ENCODE assay signal across 9 cellular contexts in genomic region chr16:31179153-31179746, GRCh38. TPM values are rescaled to one million over a fixed set of nuclear protein-coding genes. Genes with fewer than 3 reads are reported as not detected.
DNase-seq lines count a peak whose midpoint lies in the region; ATAC-seq and TF ChIP-seq lines count a peak whose summit lies in the region.
"Had no signal": no experiment of that assay in that cellular context is flagged by ENCODE, and none has a peak within 500 bp of the region (broad histone marks: within the 10 kb centered on the region; RNA-seq: fewer than 3 reads in every experiment).

No MANE protein-coding gene starts in this region.

- H3K27me3 ChIP-seq in SJSA1 (replicated peaks): no peaks in the 10 kb centered on the region

- H3K36me3 ChIP-seq in SJSA1: peaks cover 43% of the 10 kb centered on the region

- intact Hi-C loops in sciatic nerve (cut with DNase I): no loop called here

- peak overlapping the region; percentile 96 for H3K27ac ChIP-seq in SJSA1

- TF ChIP-seq CTCF in fibroblast of the aortic adventitia (IDR thresholded peaks at IDR 0.05; ENCODE audit: insufficient read depth, low read length): no peak

- peaks cover 22% of the 10 kb centered on the region for H3K4me1 ChIP-seq in SJSA1 (replicated peaks)

- no peaks in the 10 kb centered on the region for H3K9me3 ChIP-seq in SJSA1 (replicated peaks)

- H3K4me3 ChIP-seq in SJSA1 (peak overlapping the region; percentile 87), fibroblast of the aortic adventitia (ENCODE audit: low read depth, low read length) (peak overlapping the region; percentile 96)

- peak; percentile 2 for ATAC-seq in GM21619 (IDR thresholded peaks at IDR 0.05; ENCODE audit: unreplicated experiment)
- ATAC-seq in sciatic nerve: peak; percentile 17

- DNase-seq in AG20443 (ENCODE audit: low spot score): peak; percentile 45
- DNase-seq in SJSA1 (ENCODE audit: low read depth in 1 of 2, low spot score in 2 of 2): no peak
- no peak for DNase-seq in fibroblast of the aortic adventitia (ENCODE audit: low read depth)
- DNase-seq in sciatic nerve (ENCODE audit: low spot score): no peak
- no peak for DNase-seq in GM19240 (ENCODE audit: insufficient read length, low spot score)
- DNase-seq in SW480 (ENCODE audit: low spot score): no peak
- DNase-seq in NCI-H1436 treated with DMSO at 0.1 percent for 48 hours (lab: John Stamatoyannopoulos, UW): no peak

RNA-seq across cellular contexts. Expression of gene FUS, which starts 0.7 kb away (rescaled TPM):
- 32.0 and 37.5 TPM in 2 replicates for total RNA-seq in SJSA1 (2014; rRNA removed; shearing (Covaris generic))
- total RNA-seq in fibroblast of the aortic adventitia (ENCODE audit: low replicate concordance): 41.3 and 65.3 TPM in 2 replicates
- total RNA-seq in sciatic nerve: 259 TPM

RNA-seq across cellular contexts. Expression of gene PYCARD, which starts 23.3 kb away (rescaled TPM):
- 15.4 and 21.6 TPM in 2 replicates for total RNA-seq in SJSA1 (2014; rRNA removed; shearing (Covaris generic))
- total RNA-seq in fibroblast of the aortic adventitia (ENCODE audit: low replicate concordance) (29.3 and 126 TPM in 2 replicates), sciatic nerve (20.3 TPM)

RNA-seq across cellular contexts. Expression of gene PRSS36, which starts 29.4 kb away (rescaled TPM):
- total RNA-seq in SJSA1 (2014; rRNA removed; shearing (Covaris generic)): 0.18 and 0.38 TPM in 2 replicates
- total RNA-seq in fibroblast of the aortic adventitia (ENCODE audit: low replicate concordance) (1.1 and 3.8 TPM in 2 replicates), sciatic nerve (4.3 TPM)

RNA-seq across cellular contexts. Expression of gene TRIM72, which starts 34.7 kb away (rescaled TPM):
- not detected in 2 replicates for total RNA-seq in SJSA1 (2014; rRNA removed; shearing (Covaris generic))
- not detected in 2 replicates for total RNA-seq in fibroblast of the aortic adventitia (ENCODE audit: low replicate concordance)
- 0.40 TPM for total RNA-seq in sciatic nerve

RNA-seq across cellular contexts. Expression of gene PYDC1, which starts 37.7 kb away (rescaled TPM):
- not detected in 2 replicates for total RNA-seq in SJSA1 (2014; rRNA removed; shearing (Covaris generic))
- total RNA-seq in fibroblast of the aortic adventitia (ENCODE audit: low replicate concordance) (not detected in 2 replicates), sciatic nerve (not detected)
- total RNA-seq: myocyte had no signal
